In the genomic region with DNA sequence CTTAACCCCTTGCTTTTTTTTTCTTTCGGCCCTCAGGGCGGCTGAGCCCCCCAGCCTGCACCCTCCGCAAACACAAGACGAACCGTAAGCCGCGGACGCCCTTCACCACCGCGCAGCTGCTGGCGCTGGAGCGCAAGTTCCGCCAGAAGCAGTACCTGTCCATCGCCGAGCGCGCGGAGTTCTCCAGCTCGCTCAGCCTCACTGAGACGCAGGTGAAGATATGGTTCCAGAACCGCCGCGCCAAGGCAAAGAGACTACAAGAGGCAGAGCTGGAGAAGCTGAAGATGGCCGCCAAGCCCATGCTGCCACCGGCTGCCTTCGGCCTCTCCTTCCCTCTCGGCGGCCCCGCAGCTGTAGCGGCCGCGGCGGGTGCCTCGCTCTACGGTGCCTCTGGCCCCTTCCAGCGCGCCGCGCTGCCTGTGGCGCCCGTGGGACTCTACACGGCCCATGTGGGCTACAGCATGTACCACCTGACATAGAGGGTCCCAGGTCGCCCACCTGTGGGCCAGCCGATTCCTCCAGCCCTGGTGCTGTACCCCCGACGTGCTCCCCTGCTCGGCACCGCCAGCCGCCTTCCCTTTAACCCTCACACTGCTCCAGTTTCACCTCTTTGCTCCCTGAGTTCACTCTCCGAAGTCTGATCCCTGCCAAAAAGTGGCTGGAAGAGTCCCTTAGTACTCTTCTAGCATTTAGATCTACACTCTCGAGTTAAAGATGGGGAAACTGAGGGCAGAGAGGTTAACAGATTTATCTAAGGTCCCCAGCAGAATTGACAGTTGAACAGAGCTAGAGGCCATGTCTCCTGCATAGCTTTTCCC, we compare ENCODE assay signal across 1 cellular context.
TF ChIP-seq lines count a peak whose summit lies in the region.

No MANE protein-coding gene starts in this region.

TF ChIP-seq in HepG2, 621 proteins besides CTCF, POLR2A, EP300 and RAD21:
- TF ChIP-seq HOXA3 (CRISPR knock-in tag; IDR thresholded peaks at IDR 0.05) (no peak; the same call in 1 of the 2 replicates), ZBTB7A (CRISPR knock-in tag; IDR thresholded peaks at IDR 0.05) (no peak), MTF2 (CRISPR knock-in tag; IDR thresholded peaks at IDR 0.05; ENCODE audit: borderline replicate concordance) (no peak), DR1 (CRISPR knock-in tag; IDR thresholded peaks at IDR 0.05) (no peak), ASH2L (IDR thresholded peaks at IDR 0.05; ENCODE audit: insufficient read length, low read depth, low read length) (no peak), SRSF1 (optimal IDR thresholded peaks at IDR 0.05; ENCODE audit: low read depth, low read length) (no peak)
- TF ChIP-seq, protein P1, sequence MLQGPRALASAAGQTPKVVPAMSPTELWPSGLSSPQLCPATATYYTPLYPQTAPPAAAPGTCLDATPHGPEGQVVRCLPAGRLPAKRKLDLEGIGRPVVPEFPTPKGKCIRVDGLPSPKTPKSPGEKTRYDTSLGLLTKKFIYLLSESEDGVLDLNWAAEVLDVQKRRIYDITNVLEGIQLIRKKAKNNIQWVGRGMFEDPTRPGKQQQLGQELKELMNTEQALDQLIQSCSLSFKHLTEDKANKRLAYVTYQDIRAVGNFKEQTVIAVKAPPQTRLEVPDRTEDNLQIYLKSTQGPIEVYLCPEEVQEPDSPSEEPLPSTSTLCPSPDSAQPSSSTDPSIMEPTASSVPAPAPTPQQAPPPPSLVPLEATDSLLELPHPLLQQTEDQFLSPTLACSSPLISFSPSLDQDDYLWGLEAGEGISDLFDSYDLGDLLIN (CRISPR knock-in tag; IDR thresholded peaks at IDR 0.05; ENCODE audit: borderline replicate concordance) = no peak
- TF ChIP-seq, protein P2, sequence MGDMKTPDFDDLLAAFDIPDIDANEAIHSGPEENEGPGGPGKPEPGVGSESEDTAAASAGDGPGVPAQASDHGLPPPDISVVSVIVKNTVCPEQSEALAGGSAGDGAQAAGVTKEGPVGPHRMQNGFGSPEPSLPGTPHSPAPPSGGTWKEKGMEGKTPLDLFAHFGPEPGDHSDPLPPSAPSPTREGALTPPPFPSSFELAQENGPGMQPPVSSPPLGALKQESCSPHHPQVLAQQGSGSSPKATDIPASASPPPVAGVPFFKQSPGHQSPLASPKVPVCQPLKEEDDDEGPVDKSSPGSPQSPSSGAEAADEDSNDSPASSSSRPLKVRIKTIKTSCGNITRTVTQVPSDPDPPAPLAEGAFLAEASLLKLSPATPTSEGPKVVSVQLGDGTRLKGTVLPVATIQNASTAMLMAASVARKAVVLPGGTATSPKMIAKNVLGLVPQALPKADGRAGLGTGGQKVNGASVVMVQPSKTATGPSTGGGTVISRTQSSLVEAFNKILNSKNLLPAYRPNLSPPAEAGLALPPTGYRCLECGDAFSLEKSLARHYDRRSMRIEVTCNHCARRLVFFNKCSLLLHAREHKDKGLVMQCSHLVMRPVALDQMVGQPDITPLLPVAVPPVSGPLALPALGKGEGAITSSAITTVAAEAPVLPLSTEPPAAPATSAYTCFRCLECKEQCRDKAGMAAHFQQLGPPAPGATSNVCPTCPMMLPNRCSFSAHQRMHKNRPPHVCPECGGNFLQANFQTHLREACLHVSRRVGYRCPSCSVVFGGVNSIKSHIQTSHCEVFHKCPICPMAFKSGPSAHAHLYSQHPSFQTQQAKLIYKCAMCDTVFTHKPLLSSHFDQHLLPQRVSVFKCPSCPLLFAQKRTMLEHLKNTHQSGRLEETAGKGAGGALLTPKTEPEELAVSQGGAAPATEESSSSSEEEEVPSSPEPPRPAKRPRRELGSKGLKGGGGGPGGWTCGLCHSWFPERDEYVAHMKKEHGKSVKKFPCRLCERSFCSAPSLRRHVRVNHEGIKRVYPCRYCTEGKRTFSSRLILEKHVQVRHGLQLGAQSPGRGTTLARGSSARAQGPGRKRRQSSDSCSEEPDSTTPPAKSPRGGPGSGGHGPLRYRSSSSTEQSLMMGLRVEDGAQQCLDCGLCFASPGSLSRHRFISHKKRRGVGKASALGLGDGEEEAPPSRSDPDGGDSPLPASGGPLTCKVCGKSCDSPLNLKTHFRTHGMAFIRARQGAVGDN (CRISPR knock-in tag; IDR thresholded peaks at IDR 0.05) = peak; percentile 8; the same call in 1 of the 2 replicates
